Comparison of ENCODE assay signal across 1 cellular context in genomic region chr10:124923684-124924083, GRCh38.
TF ChIP-seq lines count a peak whose summit lies in the region.

No MANE protein-coding gene starts in this region.

TF ChIP-seq in HepG2, 621 proteins besides CTCF, POLR2A, EP300 and RAD21:
- peak; percentile 81 for TF ChIP-seq ZNF121 (CRISPR knock-in tag; IDR thresholded peaks at IDR 0.05)
- no peak for TF ChIP-seq FOXJ3 (CRISPR knock-in tag; IDR thresholded peaks at IDR 0.05; ENCODE audit: borderline replicate concordance)
